Comparison of ENCODE assay signal across 9 cellular contexts in the genomic region with DNA sequence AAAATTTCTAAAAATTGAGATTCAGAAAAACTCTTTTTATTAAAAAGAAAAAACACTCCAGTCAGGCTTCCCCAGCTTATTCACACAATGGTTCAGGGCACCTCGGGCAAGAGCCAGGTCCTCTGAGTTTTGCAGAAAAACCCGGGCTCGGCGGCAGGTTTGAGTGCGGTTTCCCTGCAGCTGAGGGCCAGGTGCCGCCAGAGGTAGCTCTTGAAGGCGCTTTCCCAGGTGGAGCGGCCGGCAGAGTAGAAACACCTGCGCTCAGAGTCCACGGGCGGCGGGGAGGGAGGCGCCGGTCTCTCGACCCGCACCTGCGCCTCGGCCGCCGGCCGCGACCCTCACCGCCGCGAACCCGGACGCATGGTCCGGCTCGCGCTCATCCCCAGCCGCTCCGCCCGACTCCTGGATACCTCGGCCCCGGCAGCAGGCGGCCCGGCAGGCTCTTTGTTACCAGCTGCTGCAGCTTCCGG. TPM values are rescaled to one million over a fixed set of nuclear protein-coding genes. Genes with fewer than 3 reads are reported as not detected.
DNase-seq lines count a peak whose midpoint lies in the region; ATAC-seq and TF ChIP-seq lines count a peak whose summit lies in the region.
"Had no signal": no experiment of that assay in that cellular context is flagged by ENCODE, and none has a peak within 500 bp of the region (broad histone marks: within the 10 kb centered on the region; RNA-seq: fewer than 3 reads in every experiment).

No MANE protein-coding gene starts in this region.

- H3K27me3 ChIP-seq in adipocyte (replicated peaks; ENCODE audit: control insufficient read depth, insufficient read depth, low read length): no peaks in the 10 kb centered on the region
- H3K27me3 ChIP-seq in left lung: no peaks in the 10 kb centered on the region
- no peaks in the 10 kb centered on the region for H3K27me3 ChIP-seq in thoracic aorta (replicated peaks; ENCODE audit: insufficient read depth)

- H3K4me3 ChIP-seq in adipocyte (ENCODE audit: low read length) (peak overlapping the region; percentile 99), left lung (peak overlapping the region; percentile 90 to 91), thoracic aorta (peak overlapping the region; percentile 82)

- no peaks in the 10 kb centered on the region for H3K9me3 ChIP-seq in adipocyte (ENCODE audit: control insufficient read depth, low read length)
- no peaks in the 10 kb centered on the region for H3K9me3 ChIP-seq in left lung
- no peaks in the 10 kb centered on the region for H3K9me3 ChIP-seq in thoracic aorta

- ATAC-seq in GM19043 (IDR thresholded peaks at IDR 0.05; ENCODE audit: low read depth, unreplicated experiment) (peak; percentile 19), left lung (peak; percentile 49), thoracic aorta (ENCODE audit: insufficient number of reproducible peaks, low FRiP score, low read depth) (no peak)

- DNase-seq in HuH-7.5 (ENCODE audit: low spot score) (peak; percentile 18), adipocyte (ENCODE audit: low read depth) (peak; percentile 49), left lung (no peak), thoracic aorta (ENCODE audit: low spot score) (no peak), dedifferentiated amniotic fluid mesenchymal stem cell (ENCODE audit: extremely low spot score) (no peak), middle frontal gyrus (ENCODE audit: extremely low spot score, low spot score) (no peak)

- H3K9ac ChIP-seq in adipocyte (ENCODE audit: low read length): peak overlapping the region; percentile 92

- TF ChIP-seq CTCF in C4-2B (conservative IDR thresholded peaks at IDR 0.05) (0 out of 2 replicates have a peak, but pooled peaks have one; percentile 5), left lung (IDR thresholded peaks at IDR 0.05) (no peak), thoracic aorta (IDR thresholded peaks at IDR 0.05) (no peak)

- H3K36me3 ChIP-seq in adipocyte (ENCODE audit: control insufficient read depth, insufficient read depth, low read length, severe bottlenecking) (peaks cover 5% of the 10 kb centered on the region), left lung (no peaks in the 10 kb centered on the region), thoracic aorta (no peaks in the 10 kb centered on the region)

- peaks cover 40% of the 10 kb centered on the region for H3K4me1 ChIP-seq in adipocyte (ENCODE audit: control insufficient read depth, insufficient read depth, low read length)
- peaks cover 10 to 55% of the 10 kb centered on the region in 2 donors for H3K4me1 ChIP-seq in left lung
- H3K4me1 ChIP-seq in thoracic aorta (ENCODE audit: control insufficient read depth in 1 of 2, low read depth in 2 of 2): peaks cover 34 to 55% of the 10 kb centered on the region in 2 donors

- H3K27ac ChIP-seq in C4-2B: peak overlapping the region; percentile 88
- H3K27ac ChIP-seq in left lung: peak overlapping the region; percentile 82 to 96
- H3K27ac ChIP-seq in thoracic aorta: peak overlapping the region; percentile 76 to 88

- intact Hi-C loops in left lung (cut with DNase I): no loop called here

RNA-seq across cellular contexts. Expression of gene PROSER1, which starts 0.4 kb away (rescaled TPM):
- 10 to 100 TPM; 28.3 to 38.4 TPM for total RNA-seq in left lung
- total RNA-seq in thoracic aorta: 10 to 100 TPM; 15.4 to 33.5 TPM

RNA-seq across cellular contexts. Expression of gene NHLRC3, which starts 0.8 kb away (rescaled TPM):
- 10 to 100 TPM; 26.2 to 28.5 TPM for total RNA-seq in left lung
- 10 to 100 TPM; 21.7 to 27.2 TPM for total RNA-seq in thoracic aorta

RNA-seq across cellular contexts. Expression of gene STOML3, which starts 46.8 kb away (rescaled TPM):
- 1 to 10 TPM in 1 of 2 donors, not detected in 1; 2.8 TPM for total RNA-seq in left lung
- not detected for total RNA-seq in thoracic aorta
- total RNA-seq: T-helper 2 cell treated with Interferon-gamma antibody and Interleukin-4, amounts not matched to agents 100 ng/mL and 5 ng/mL, for 36 hours had no signal

Comparison
In these comparisons a context has a peak if more than half of its experiments do, and no peak if none do; other contexts are left out.
1. DNase-seq: peak in HuH-7.5 (single experiment) and adipocyte (single experiment); none in left lung (0 of 2), thoracic aorta (single experiment), dedifferentiated amniotic fluid mesenchymal stem cell (single experiment) and middle frontal gyrus (single experiment).
2. Peak in every context shown above with its lines, with median percentiles within 50 percentile points of each other: H3K27ac ChIP-seq and H3K4me3 ChIP-seq.